8 cellular contexts compared by ENCODE assay signal in genomic region chr9:99105152-99106043, GRCh38. TPM values are rescaled to one million over a fixed set of nuclear protein-coding genes. Genes with fewer than 3 reads are reported as not detected.
A peak's percentile ranks its signal among the peaks of the same experiment; 100 is the strongest.
DNase-seq lines count a peak whose midpoint lies in the region; ATAC-seq, FAIRE-seq and TF ChIP-seq lines count a peak whose summit lies in the region.

No MANE protein-coding gene starts in this region.

- no peaks in the 10 kb centered on the region for H3K9me1 ChIP-seq in endothelial cell of umbilical vein (replicated peaks; ENCODE audit: control insufficient read depth, extremely low read depth, insufficient read depth, low read length)

- H3K27ac Mint-ChIP-seq in mesothelial cell of epicardium: peak overlapping the region; percentile 87

- no peaks in the 10 kb centered on the region for H4K20me1 ChIP-seq in endothelial cell of umbilical vein (replicated peaks; ENCODE audit: control insufficient read depth, extremely low read depth, insufficient read depth, low read length)

- H3K27me3 ChIP-seq in endothelial cell of umbilical vein (ENCODE audit: control insufficient read depth in 2 of 2, insufficient read depth in 2 of 2, low read length in 2 of 2): no peaks in the 10 kb centered on the region

- peak overlapping the region; percentile 56 for H2AFZ ChIP-seq in endothelial cell of umbilical vein (ENCODE audit: low read depth, low read length)

- no peaks in the 10 kb centered on the region for H3K27me3 Mint-ChIP-seq in mesothelial cell of epicardium (ENCODE audit: low read depth)

- POLR2A ChIA-PET in endothelial cell of umbilical vein (lab: Charles Lee): no interaction called here

- peak overlapping the region; percentile 74 for H3K9ac ChIP-seq in endothelial cell of umbilical vein (replicated peaks; ENCODE audit: extremely low read depth, insufficient read depth, low read length)

- H3K36me3 ChIP-seq in endothelial cell of umbilical vein (ENCODE audit: control insufficient read depth in 2 of 2, extremely low read depth in 1 of 2, insufficient read depth in 2 of 2, low read length in 2 of 2): no peaks in the 10 kb centered on the region

- DNase-seq in NCI-H510A (lab: John Stamatoyannopoulos, UW) (peak; percentile 22), NCI-H510A treated with DMSO at 0.1 percent for 48 hours (lab: John Stamatoyannopoulos, UW) (no peak), MV-4-11 (lab: John Stamatoyannopoulos, UW) (peak; percentile 32), endothelial cell of umbilical vein (ENCODE audit: low read depth, low spot score) (peak; percentile 68), mesothelial cell of epicardium (ENCODE audit: low spot score in 2 of 2, unreplicated experiment in 2 of 2) (peak; percentile 37 to 68), stromal cell of bone marrow (ENCODE audit: low read depth) (peak; percentile 52)
- peak; percentile 81 for DNase-seq in activated CD8-positive, alpha-beta memory T cell treated with anti-CD3 and anti-CD28 coated beads for 24 hours

- H3K4me1 ChIP-seq in endothelial cell of umbilical vein (ENCODE audit: control insufficient read depth, extremely low read depth, insufficient read depth, low read length): peaks cover 13% of the 10 kb centered on the region

- intact Hi-C loops in endothelial cell of umbilical vein (cut with micrococcal nuclease): loop anchor here (2.0 kb wide), 3 partner anchors 21 to 715 kb away; partner anchors contain the start of gene NR4A3

- peak overlapping the region; percentile 38 for H3K27ac ChIP-seq in endothelial cell of umbilical vein (ENCODE audit: insufficient read depth, low read depth, low read length)

- CTCF ChIA-PET in endothelial cell of umbilical vein (lab: Charles Lee): interaction anchor here (0.6 to 3.1 kb wide), 10 partner anchors 9 to 256 kb away, joined by 3 to 11 read pairs (median 4); no protein-coding TSS in a partner anchor

- BruUV-seq in endothelial cell of umbilical vein (replicated peaks; lab: Mats Ljungman, UMichigan): no TSS peak

- peak overlapping the region; percentile 77 for H3K4me3 Mint-ChIP-seq in mesothelial cell of epicardium

- no peaks in the 10 kb centered on the region for H3K9me3 ChIP-seq in endothelial cell of umbilical vein (replicated peaks; ENCODE audit: control insufficient read depth, insufficient read depth, low read length)

- peaks cover 36% of the 10 kb centered on the region for H3K4me1 Mint-ChIP-seq in mesothelial cell of epicardium

- peak; percentile 56 for FAIRE-seq in endothelial cell of umbilical vein (lab: Jason Lieb, UNC)

- H3K4me3 ChIP-seq in endothelial cell of umbilical vein (replicated peaks in 1 of 3; ENCODE audit: insufficient read depth in 1 of 3, low read depth in 1 of 3, low read length in 3 of 3): peak overlapping the region; percentile 33 to 84 (median 57)

- TF ChIP-seq CTCF in endothelial cell of umbilical vein (IDR thresholded peaks at IDR 0.05; ENCODE audit: extremely low read depth in 1 of 2, insufficient read depth in 1 of 2, low read depth in 1 of 2, low read length in 2 of 2) (no peak), mesothelial cell of epicardium (IDR thresholded peaks at IDR 0.05; ENCODE audit: unreplicated experiment) (no peak)

- dilution Hi-C loops in endothelial cell of umbilical vein (cut with MboI; ENCODE audit: extremely low pct_ligation_motif_present, low sequenced_read_pairs): no loop called here

- no peaks in the 10 kb centered on the region for H3K36me3 Mint-ChIP-seq in mesothelial cell of epicardium

- H3K9me3 Mint-ChIP-seq in mesothelial cell of epicardium: no peaks in the 10 kb centered on the region

- ATAC-seq in HG02571 (IDR thresholded peaks at IDR 0.05; ENCODE audit: unreplicated experiment): peak; percentile 69

- H3K4me2 ChIP-seq in endothelial cell of umbilical vein (ENCODE audit: insufficient read depth, low read length): peak overlapping the region; percentile 84

- H3K79me2 ChIP-seq in endothelial cell of umbilical vein (ENCODE audit: control insufficient read depth, insufficient read depth, low read length): peaks cover 5% of the 10 kb centered on the region

- no peak for TF ChIP-seq POLR2A in endothelial cell of umbilical vein (IDR thresholded peaks at IDR 0.05; ENCODE audit: low read depth, low read length)

TF ChIP-seq in endothelial cell of umbilical vein, 7 proteins besides CTCF, POLR2A, EP300 and RAD21:
- no peak for TF ChIP-seq EZH2 (IDR thresholded peaks at IDR 0.05; ENCODE audit: borderline replicate concordance, low read depth, low read length, severe bottlenecking)
- no peak for TF ChIP-seq POLR2AphosphoS5 (IDR thresholded peaks at IDR 0.05; ENCODE audit: insufficient read depth, low read depth, low read length)
- TF ChIP-seq, protein P1, sequence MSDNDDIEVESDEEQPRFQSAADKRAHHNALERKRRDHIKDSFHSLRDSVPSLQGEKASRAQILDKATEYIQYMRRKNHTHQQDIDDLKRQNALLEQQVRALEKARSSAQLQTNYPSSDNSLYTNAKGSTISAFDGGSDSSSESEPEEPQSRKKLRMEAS (IDR thresholded peaks at IDR 0.05; ENCODE audit: insufficient read depth, insufficient read length): no peak
- no peak for TF ChIP-seq JUN (IDR thresholded peaks at IDR 0.05; ENCODE audit: borderline replicate concordance, insufficient read depth, insufficient read length, low read depth)
- no peak for TF ChIP-seq FOS (IDR thresholded peaks at IDR 0.05; ENCODE audit: borderline replicate concordance, insufficient read depth, low read length)
- TF ChIP-seq GATA2 (IDR thresholded peaks at IDR 0.05; ENCODE audit: insufficient read depth, insufficient read length, low read depth, low read length): no peak
- TF ChIP-seq MYC (IDR thresholded peaks at IDR 0.05; ENCODE audit: low read depth, low read length): no peak

RNA-seq across cellular contexts. Expression of gene TGFBR1, which starts 0.5 kb away (rescaled TPM):
- total RNA-seq in endothelial cell of umbilical vein (17.7 and 18.6 TPM in 2 replicates), mesothelial cell of epicardium (77.5 to 79.7 TPM (median 79.6 TPM) in 3 replicates)
- 5.6 and 5.8 TPM in 2 replicates for polyA plus RNA-seq in endothelial cell of umbilical vein
- polyA plus RNA-seq in endothelial cell of umbilical vein (2011; cell fraction: cytosol; rRNA removed): 4.5 and 4.8 TPM in 2 replicates
- 7.4 and 8.0 TPM in 2 replicates for polyA plus RNA-seq in endothelial cell of umbilical vein (2011; cell fraction: nucleus; rRNA removed)
- 11.4 and 14.2 TPM in 2 replicates for polyA plus RNA-seq in endothelial cell of umbilical vein (2012)
- 57.5 and 90.0 TPM in 2 replicates for polyA minus RNA-seq in endothelial cell of umbilical vein
- 62.7 TPM for polyA minus RNA-seq in endothelial cell of umbilical vein (2011; cell fraction: cytosol; rRNA and poly(A)+ RNA removed)
- polyA minus RNA-seq in endothelial cell of umbilical vein (2011; cell fraction: nucleus; rRNA and poly(A)+ RNA removed): 21.1 and 25.6 TPM in 2 replicates
